ENCODE assay signal across 25 cellular contexts in the genomic region with DNA sequence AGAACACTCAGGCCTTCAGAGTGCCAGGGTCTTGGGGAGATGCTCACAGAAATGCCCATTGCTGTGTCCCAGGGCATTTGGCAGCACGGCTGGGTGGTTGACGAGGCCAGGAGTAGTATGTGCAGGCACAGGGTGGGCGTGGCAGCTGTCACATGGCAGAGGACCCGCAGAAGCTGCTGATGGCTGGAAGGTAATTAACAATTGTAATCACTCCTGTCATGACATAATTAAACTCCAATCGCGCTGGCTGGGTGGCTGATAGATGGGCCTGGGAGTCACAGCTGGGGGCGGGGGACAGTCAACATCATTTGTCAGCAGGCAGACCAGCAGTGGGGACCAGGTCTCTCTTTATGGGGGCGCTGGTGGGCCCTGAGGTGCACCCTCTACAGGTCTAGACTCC. TPM values are rescaled to one million over a fixed set of nuclear protein-coding genes. Genes with fewer than 3 reads are reported as not detected.
DNase-seq lines count a peak whose midpoint lies in the region; ATAC-seq and TF ChIP-seq lines count a peak whose summit lies in the region.
"Had no signal": no experiment of that assay in that cellular context is flagged by ENCODE, and none has a peak within 500 bp of the region (broad histone marks: within the 10 kb centered on the region; RNA-seq: fewer than 3 reads in every experiment).

No MANE protein-coding gene starts in this region.

- no peak overlapping the region for H3K18ac ChIP-seq in H9 (ENCODE audit: insufficient read length, low read depth, low read length)

- no peak overlapping the region for H4K8ac ChIP-seq in H9 (replicated peaks; ENCODE audit: insufficient read length, low read depth, low read length)

- no peak overlapping the region for H3K27ac ChIP-seq in H9 (ENCODE audit: insufficient read length, low read depth, low read length)
- no peak overlapping the region for H3K27ac ChIP-seq in HEK293 (ENCODE audit: extremely low read depth, low read depth, low read length)
- no peak overlapping the region for H3K27ac ChIP-seq in osteoblast (ENCODE audit: low read depth, low read length)
- H3K27ac ChIP-seq: Peyer's patch had no signal

- H3K56ac ChIP-seq in H9 (ENCODE audit: insufficient read length, low read depth, low read length), result no peak overlapping the region

- H3K4me3 Mint-ChIP-seq in H9, result no peak overlapping the region
- no peak overlapping the region for H3K4me3 Mint-ChIP-seq in WTC11
- H3K4me3 Mint-ChIP-seq: CD4-positive, alpha-beta memory T cell had no signal

- H2BK120ac ChIP-seq in H9 (ENCODE audit: low read depth, low read length, poor library complexity, severe bottlenecking), result no peak overlapping the region

- no CpG with 5 or more reads among the region's 8 CpGs for WGBS in H9 (ENCODE audit: extremely low coverage, insufficient read length, low lambda C conversion rate)

- no peak overlapping the region for H2BK20ac ChIP-seq in H9 (ENCODE audit: low read depth, low read length, poor library complexity, severe bottlenecking)

- no peak overlapping the region for H3K4ac ChIP-seq in H9 (ENCODE audit: low read depth, low read length)

- H3K36me3 Mint-ChIP-seq in H9 (ENCODE audit: insufficient read depth in 1 of 3, low read depth in 3 of 3), result no peaks in the 10 kb centered on the region
- H3K36me3 Mint-ChIP-seq in WTC11, result no peaks in the 10 kb centered on the region
- H3K36me3 Mint-ChIP-seq: CD4-positive, alpha-beta memory T cell had no signal

- H3K79me2 ChIP-seq in H9 (ENCODE audit: insufficient read depth, low read length), result no peaks in the 10 kb centered on the region
- H3K79me2 ChIP-seq in osteoblast (ENCODE audit: insufficient read depth, low read length), result no peaks in the 10 kb centered on the region

- H3K23me2 ChIP-seq in H9 (ENCODE audit: insufficient read length, low read depth, low read length, poor library complexity, severe bottlenecking), result no peaks in the 10 kb centered on the region

- DNase-seq in H9, result no peak
- DNase-seq in WTC11 (ENCODE audit: low spot score), result no peak
- DNase-seq in osteoblast (ENCODE audit: insufficient read length, low spot score, missing footprints), result peak; percentile 50
- DNase-seq in activated CD4-positive, CD25-positive, alpha-beta regulatory T cell (lab: John Stamatoyannopoulos, UW), result no peak
- no peak for DNase-seq in NCI-H2081 (lab: John Stamatoyannopoulos, UW)
- DNase-seq: C1 segment of cervical spinal cord; CD4-positive, alpha-beta memory T cell; COR-L47; DMS79; EL; GF-D8; H7; IMR-90; NCI-H1092; NCI-H1436; NCI-H187; NCI-H2171 treated with DMSO at 0.1 percent for 48 hours; NCI-H345; NCI-H510A treated with DMSO at 0.1 percent for 48 hours; OCI-M1; Peyer's patch; SHP77 treated with DMSO at 0.1 percent for 48 hours; T-helper 1 cell had no signal

- no peak overlapping the region for H2BK12ac ChIP-seq in H9 (ENCODE audit: insufficient read length, low read depth, low read length)

- H3K14ac ChIP-seq in H9 (ENCODE audit: insufficient read depth, low read length), result no peak overlapping the region

- H3K4me1 ChIP-seq in H9 (ENCODE audit: insufficient read depth, low read length) (no peaks in the 10 kb centered on the region), HEK293 (ENCODE audit: control insufficient read depth, insufficient read depth, low read length) (no peaks in the 10 kb centered on the region), osteoblast (ENCODE audit: insufficient read depth, low read length) (peaks cover 5% of the 10 kb centered on the region)
- H3K4me1 ChIP-seq: Peyer's patch had no signal

- POLR2A ChIA-PET in HEK293 (lab: Yijun Ruan, JAX), result no interaction called here
- POLR2A ChIA-PET in WTC11 (lab: Charles Lee), result no interaction called here

- H3K9me3 ChIP-seq in H9 (ENCODE audit: control insufficient read depth, low read depth, low read length), result no peaks in the 10 kb centered on the region
- H3K9me3 ChIP-seq in HEK293 (ENCODE audit: control insufficient read depth, insufficient read depth, low read depth, low read length), result no peaks in the 10 kb centered on the region
- H3K9me3 ChIP-seq in osteoblast (ENCODE audit: low read depth, low read length), result no peaks in the 10 kb centered on the region
- H3K9me3 ChIP-seq: Peyer's patch had no signal

- ATAC-seq in WTC11 (peak; percentile 20; the same call in 1 of the 2 replicates), GM19455 (IDR thresholded peaks at IDR 0.05; ENCODE audit: unreplicated experiment) (no peak)

- H4K20me1 ChIP-seq in H9 (ENCODE audit: control insufficient read depth, insufficient read depth, insufficient read length), result no peaks in the 10 kb centered on the region
- no peaks in the 10 kb centered on the region for H4K20me1 ChIP-seq in osteoblast (ENCODE audit: insufficient read depth, low read length)

- H3K4me2 ChIP-seq in H9 (ENCODE audit: insufficient read depth, insufficient read length, low read length), result no peak overlapping the region
- H3K4me2 ChIP-seq in osteoblast (ENCODE audit: insufficient read depth, low read length), result no peak overlapping the region

- H3K23ac ChIP-seq in H9 (ENCODE audit: insufficient read length, low read depth, low read length), result no peak overlapping the region

- H3K27ac Mint-ChIP-seq in H9 (no peak overlapping the region), WTC11 (no peak overlapping the region)

- no peak overlapping the region for H4K5ac ChIP-seq in H9 (ENCODE audit: insufficient read length, low read depth, low read length)

- CTCF ChIA-PET in HEK293 (lab: Yijun Ruan, JAX) (interaction anchor here (1.0 kb wide), 1 partner anchor 8 kb away, joined by 5 read pairs; no protein-coding TSS in a partner anchor), WTC11 (lab: Charles Lee) (interaction anchor here (0.8 to 1.0 kb wide), 2 partner anchors 12 to 58 kb away, joined by 3 read pairs; no protein-coding TSS in a partner anchor)

- H3T11ph ChIP-seq in H9 (ENCODE audit: low read length), result no peak overlapping the region

- no peaks in the 10 kb centered on the region for H3K36me3 ChIP-seq in HEK293 (ENCODE audit: control insufficient read depth in 2 of 2, insufficient read depth in 1 of 2, low read length in 2 of 2)
- no peaks in the 10 kb centered on the region for H3K36me3 ChIP-seq in osteoblast (ENCODE audit: insufficient read depth, low read length)
- H3K36me3 ChIP-seq: Peyer's patch had no signal

- no peak overlapping the region for H2AK5ac ChIP-seq in H9 (ENCODE audit: insufficient read length, low read length)

- H2BK5ac ChIP-seq in H9 (ENCODE audit: insufficient read length, low read length), result no peak overlapping the region

- no peak overlapping the region for H3K4me3 ChIP-seq in HEK293 (ENCODE audit: low read depth, low read length)
- H3K4me3 ChIP-seq in osteoblast (ENCODE audit: insufficient read depth, low read length), result no peak overlapping the region
- H3K4me3 ChIP-seq: Peyer's patch had no signal

- H3K27me3 ChIP-seq in H9 (ENCODE audit: insufficient read depth, low read length) (no peaks in the 10 kb centered on the region), osteoblast (ENCODE audit: insufficient read depth, low read length) (peaks cover 4% of the 10 kb centered on the region)
- H3K27me3 ChIP-seq: Peyer's patch had no signal

- no peaks in the 10 kb centered on the region for H3K79me1 ChIP-seq in H9 (ENCODE audit: insufficient read depth, low read depth, low read length, poor library complexity, severe bottlenecking)

- no peak overlapping the region for H4K91ac ChIP-seq in H9 (ENCODE audit: insufficient read length, low read depth, low read length)

- H3K4me1 Mint-ChIP-seq in H9 (peaks cover 5 to 12% of the 10 kb centered on the region in 2 experiments; a peak in 3 of 4 replicates), WTC11 (peaks cover 9% of the 10 kb centered on the region)
- H3K4me1 Mint-ChIP-seq: CD4-positive, alpha-beta memory T cell had no signal

- H3K9me3 Mint-ChIP-seq in H9 (no peaks in the 10 kb centered on the region), WTC11 (no peaks in the 10 kb centered on the region)
- H3K9me3 Mint-ChIP-seq: CD4-positive, alpha-beta memory T cell had no signal

- no peak overlapping the region for H3K9ac ChIP-seq in H9 (ENCODE audit: extremely low read depth, insufficient read length, low read length)

- TF ChIP-seq CTCF in H9 (conservative IDR thresholded peaks at IDR 0.05) (no peak), HEK293 (tag by site-specific recombination; IDR thresholded peaks at IDR 0.05) (no peak), WTC11 (IDR thresholded peaks at IDR 0.05) (no peak), osteoblast (IDR thresholded peaks at IDR 0.05; ENCODE audit: extremely low read depth, low read depth, low read length) (no peak)

- H2BK15ac ChIP-seq in H9 (ENCODE audit: low read depth, low read length), result peak overlapping the region; percentile 52; the same call in 1 of the 2 replicates

- no peak overlapping the region for H2AFZ ChIP-seq in H9 (ENCODE audit: low read length)
- H2AFZ ChIP-seq in osteoblast (ENCODE audit: low read length), result no peak overlapping the region

- H3K27me3 Mint-ChIP-seq in H9 (ENCODE audit: low read depth) (peaks cover under 1% of the 10 kb centered on the region; the same call in 1 of the 2 replicates), WTC11 (ENCODE audit: low read depth) (no peaks in the 10 kb centered on the region)

TF ChIP-seq in HEK293, 187 proteins besides CTCF, POLR2A, EP300 and RAD21 (continues in another document):
- TF ChIP-seq KLF10 (tag by site-specific recombination; IDR thresholded peaks at IDR 0.05) (peak; percentile 64; the same call in 1 of the 2 replicates), ELK4 (IDR thresholded peaks at IDR 0.05; ENCODE audit: borderline replicate concordance, low read depth, low read length) (no peak)

TF ChIP-seq in WTC11, 78 proteins besides CTCF, POLR2A, EP300 and RAD21:
- TF ChIP-seq FOXJ3 (CRISPR knock-in tag; IDR thresholded peaks at IDR 0.05; ENCODE audit: borderline replicate concordance) (no peak), ZNF423 (CRISPR knock-in tag; IDR thresholded peaks at IDR 0.05) (no peak), ZBTB21 (CRISPR knock-in tag; IDR thresholded peaks at IDR 0.05; ENCODE audit: borderline replicate concordance) (no peak), ZNF232 (CRISPR knock-in tag; IDR thresholded peaks at IDR 0.05) (no peak)

RNA-seq across cellular contexts. Expression of gene ACOT11, which starts 40.6 kb away (rescaled TPM):
- total RNA-seq in H9 (2021) (3.6 and 4.0 TPM in 2 replicates), WTC11 (2021) (3.8 to 4.4 TPM (median 4.2 TPM) in 3 replicates), osteoblast (2.9 and 3.8 TPM in 2 replicates)
